Comparison of ENCODE assay signal across 2 cellular contexts in genomic region chr22:46511391-46512370, GRCh38.
A peak's percentile ranks its signal among the peaks of the same experiment; 100 is the strongest.
TF ChIP-seq lines count a peak whose summit lies in the region.

No MANE protein-coding gene starts in this region.

TF ChIP-seq in HEK293, 187 proteins besides CTCF, POLR2A, EP300 and RAD21:
- TF ChIP-seq ZBTB26 (tag by site-specific recombination; optimal IDR thresholded peaks at IDR 0.05) = no peak
- no peak for TF ChIP-seq ZSCAN23 (tag by site-specific recombination; IDR thresholded peaks at IDR 0.05)
- TF ChIP-seq ZNF433 (tag by site-specific recombination; IDR thresholded peaks at IDR 0.05; ENCODE audit: low read depth) = no peak
- peak; percentile 84 for TF ChIP-seq GLIS1 (tag by site-specific recombination; IDR thresholded peaks at IDR 0.05)

TF ChIP-seq in H1, 55 proteins besides CTCF, POLR2A, EP300 and RAD21:
- TF ChIP-seq RFX5 (IDR thresholded peaks at IDR 0.05; ENCODE audit: borderline replicate concordance, low read depth, low read length) (no peak), CTBP2 (IDR thresholded peaks at IDR 0.05; ENCODE audit: borderline replicate concordance, insufficient read depth, insufficient read length, low read length) (no peak), YY1 (IDR thresholded peaks at IDR 0.05; ENCODE audit: low read depth, low read length) (no peak), HDAC2 (IDR thresholded peaks at IDR 0.05; ENCODE audit: borderline replicate concordance in 1 of 2, low read depth in 2 of 2, low read length in 2 of 2) (no peak)
TF ChIP-seq in H1: peak in this region for 0.
